In the genomic region with DNA sequence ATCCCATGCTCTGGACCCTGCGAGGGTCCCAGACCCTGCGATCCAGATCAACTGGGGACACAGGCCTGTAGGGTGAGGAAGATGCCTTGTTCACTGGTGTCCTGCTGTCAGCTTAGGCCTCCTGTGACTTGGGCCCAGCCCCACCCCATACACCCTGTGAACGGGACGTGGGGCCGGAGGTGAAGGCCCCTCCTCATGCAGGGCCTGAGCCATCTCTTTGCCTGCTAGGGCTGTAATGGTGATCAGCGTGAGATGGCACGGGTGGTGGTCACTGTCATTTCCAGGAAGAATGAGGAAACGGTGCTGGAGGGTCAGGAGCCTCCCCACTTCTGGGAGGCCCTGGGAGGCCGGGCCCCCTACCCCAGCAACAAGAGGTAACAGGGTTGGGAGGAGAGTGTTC, we compare ENCODE assay signal across 15 cellular contexts. TPM values are rescaled to one million over a fixed set of nuclear protein-coding genes. Genes with fewer than 3 reads are reported as not detected.
DNase-seq lines count a peak whose midpoint lies in the region; ATAC-seq and TF ChIP-seq lines count a peak whose summit lies in the region.
"Had no signal": no experiment of that assay in that cellular context is flagged by ENCODE, and none has a peak within 500 bp of the region (broad histone marks: within the 10 kb centered on the region; RNA-seq: fewer than 3 reads in every experiment).

No MANE protein-coding gene starts in this region.

- H3K9me3 ChIP-seq in colonic mucosa (no peaks in the 10 kb centered on the region), OCI-LY7 (ENCODE audit: low read length) (no peaks in the 10 kb centered on the region)

- intact Hi-C loops in colonic mucosa (cut with DNase I) (no loop called here), posterior vena cava (cut with DNase I) (no loop called here), OCI-LY7 (cut with micrococcal nuclease; ENCODE audit: unreplicated experiment) (loop anchor here (1.0 kb wide), 1 partner anchor 29 kb away; no protein-coding TSS in a partner anchor)

- H3K9me3 Mint-ChIP-seq in stimulated activated naive CD8-positive, alpha-beta T cell treated with anti-CD3 and anti-CD28 coated beads, Interleukin-15, amount 100 ng/mL, for 72 hours, result no peaks in the 10 kb centered on the region
- no peaks in the 10 kb centered on the region for H3K9me3 Mint-ChIP-seq in immature natural killer cell
- H3K9me3 Mint-ChIP-seq: brain, GM23338, mesothelial cell of epicardium had no signal

- no peaks in the 10 kb centered on the region for H3K27me3 ChIP-seq in colonic mucosa

- H3K4me3 Mint-ChIP-seq in stimulated activated naive CD8-positive, alpha-beta T cell treated with anti-CD3 and anti-CD28 coated beads, Interleukin-15, amount 100 ng/mL, for 72 hours, result no peak overlapping the region
- H3K4me3 Mint-ChIP-seq in immature natural killer cell, result no peak overlapping the region
- H3K4me3 Mint-ChIP-seq: brain, GM23338, mesothelial cell of epicardium had no signal

- peak overlapping the region; percentile 85 for H3K27ac ChIP-seq in colonic mucosa
- no peak overlapping the region for H3K27ac ChIP-seq in OCI-LY7 (ENCODE audit: low read depth, low read length, poor library complexity, severe bottlenecking)
- H3K27ac ChIP-seq: parathyroid adenoma had no signal

- no peak overlapping the region for H3K4me3 ChIP-seq in colonic mucosa
- no peak overlapping the region for H3K4me3 ChIP-seq in OCI-LY7 (ENCODE audit: low read depth, low read length, poor library complexity, severe bottlenecking)
- H3K4me3 ChIP-seq: GM23338 had no signal

- CTCF ChIA-PET in OCI-LY7 (lab: Charles Lee; ENCODE audit: unreplicated experiment), result no interaction called here

- peaks cover 0 to 9% (median 0%) of the 10 kb centered on the region in 3 donors for H3K36me3 Mint-ChIP-seq in immature natural killer cell

- no peaks in the 10 kb centered on the region for H3K27me3 Mint-ChIP-seq in stimulated activated naive CD8-positive, alpha-beta T cell treated with anti-CD3 and anti-CD28 coated beads, Interleukin-15, amount 100 ng/mL, for 72 hours
- peaks cover 0 to 4% (median 1%) of the 10 kb centered on the region in 3 donors for H3K27me3 Mint-ChIP-seq in immature natural killer cell (ENCODE audit: low read depth in 3 of 3)

- no peaks in the 10 kb centered on the region for H3K9me2 ChIP-seq in OCI-LY7 (ENCODE audit: insufficient read depth, low read length)

- H3K4me1 ChIP-seq in colonic mucosa (peaks cover 26% of the 10 kb centered on the region), OCI-LY7 (ENCODE audit: insufficient read depth, low read length, poor library complexity, severe bottlenecking) (peaks cover 14% of the 10 kb centered on the region)

- H3K36me3 ChIP-seq in colonic mucosa (peaks cover 9% of the 10 kb centered on the region), OCI-LY7 (ENCODE audit: insufficient read depth, low read length) (peaks cover 44% of the 10 kb centered on the region)

- H3K27ac Mint-ChIP-seq in stimulated activated naive CD8-positive, alpha-beta T cell treated with anti-CD3 and anti-CD28 coated beads, Interleukin-15, amount 100 ng/mL, for 72 hours, result peak overlapping the region; percentile 13 to 68
- no peak overlapping the region for H3K27ac Mint-ChIP-seq in immature natural killer cell
- H3K27ac Mint-ChIP-seq: GM23338, mesothelial cell of epicardium had no signal

- no peak overlapping the region for H3K4me2 ChIP-seq in OCI-LY7 (ENCODE audit: low read length)
- H3K4me2 ChIP-seq: GM23338 had no signal

- no TSS peak for BruUV-seq in OCI-LY7 (replicated peaks; lab: Mats Ljungman, UMichigan)

- no peak for DNase-seq in stimulated activated naive CD8-positive, alpha-beta T cell treated with anti-CD3 and anti-CD28 coated beads, Interleukin-15, amount 100 ng/mL, for 72 hours
- no peak for DNase-seq in stimulated activated naive CD8-positive, alpha-beta T cell treated with anti-CD3 and anti-CD28 coated beads, Interleukin-15, Interleukin-2, amounts not matched to agents 100 U/mL and 50 U/mL, for 24 hours
- no peak for DNase-seq in colonic mucosa
- peak; percentile 71 for DNase-seq in posterior vena cava (ENCODE audit: low spot score)
- no peak for DNase-seq in omental fat pad (ENCODE audit: low spot score)
- DNase-seq in OCI-LY7 (ENCODE audit: low spot score), result no peak
- DNase-seq in D341Med (ENCODE audit: low spot score), result no peak
- DNase-seq in immature natural killer cell, result no peak
- DNase-seq: activated gamma-delta T cell, MV-4-11, RPMI8226 had no signal

- H3K79me2 ChIP-seq in OCI-LY7 (ENCODE audit: insufficient read depth, low read depth, low read length), result no peaks in the 10 kb centered on the region
- H3K79me2 ChIP-seq: parathyroid adenoma had no signal

- H2AFZ ChIP-seq in OCI-LY7 (ENCODE audit: low read length), result no peak overlapping the region
- H2AFZ ChIP-seq: GM23338, parathyroid adenoma had no signal

- no peak for TF ChIP-seq CTCF in colonic mucosa (IDR thresholded peaks at IDR 0.05)
- TF ChIP-seq CTCF in omental fat pad (IDR thresholded peaks at IDR 0.05), result no peak
- TF ChIP-seq CTCF in OCI-LY7 (conservative IDR thresholded peaks at IDR 0.05; ENCODE audit: low read length), result no peak

- POLR2A ChIA-PET in OCI-LY7 (lab: Charles Lee), result no interaction called here

- peak overlapping the region in 1 of 2 donors; percentile 85 for H3K9ac ChIP-seq in colonic mucosa (ENCODE audit: low read depth in 2 of 2, low read length in 2 of 2)
- H3K9ac ChIP-seq: parathyroid adenoma had no signal

- no peaks in the 10 kb centered on the region for H4K20me1 ChIP-seq in OCI-LY7 (ENCODE audit: insufficient read depth, low read length)

- H3K4me1 Mint-ChIP-seq in stimulated activated naive CD8-positive, alpha-beta T cell treated with anti-CD3 and anti-CD28 coated beads, Interleukin-15, amount 100 ng/mL, for 72 hours, result peaks cover 38% of the 10 kb centered on the region
- peaks cover 21 to 27% of the 10 kb centered on the region in 2 donors for H3K4me1 Mint-ChIP-seq in immature natural killer cell

- ATAC-seq in stimulated activated naive CD8-positive, alpha-beta T cell treated with anti-CD3 and anti-CD28 coated beads, Interleukin-15, amount 100 ng/mL, for 72 hours, result no peak
- ATAC-seq in stimulated activated naive CD8-positive, alpha-beta T cell treated with anti-CD3 and anti-CD28 coated beads, Interleukin-15, Interleukin-2, amounts not matched to agents 100 U/mL and 50 U/mL, for 24 hours, result no peak
- no peak for ATAC-seq in omental fat pad (ENCODE audit: low FRiP score)

RNA-seq across cellular contexts. Expression of a gene that starts 12.4 kb away (rescaled TPM):
- total RNA-seq in colonic mucosa (100 to 1,000 TPM; 155 to 166 TPM), posterior vena cava (1 to 10 TPM; 3.4 to 5.9 TPM), omental fat pad (10 to 100 TPM in 1 of 4 donors, 1 to 10 TPM in 3; 4.4 to 15.0 (median 5.6) TPM), OCI-LY7 (2022) (13.2 and 13.5 TPM in 2 replicates)
- total RNA-seq in OCI-LY7 (2014; rRNA removed; shearing (Covaris generic)), result 23.5 and 24.5 TPM in 2 replicates
- polyA plus RNA-seq in immature natural killer cell, result 10 to 100 TPM; 12.9 to 15.7 (median 14.6) TPM

RNA-seq across cellular contexts. Expression of a gene that starts 26.5 kb away (rescaled TPM):
- total RNA-seq in colonic mucosa, result 10 to 100 TPM; 46.8 to 70.0 TPM
- total RNA-seq in posterior vena cava, result 10 to 100 TPM; 32.5 to 40.9 TPM
- total RNA-seq in omental fat pad, result 10 to 100 TPM; 12.5 to 24.4 (median 19.0) TPM
- total RNA-seq in OCI-LY7 (2014; rRNA removed; shearing (Covaris generic)), result 5.8 and 10.4 TPM in 2 replicates
- total RNA-seq in OCI-LY7 (2022), result 7.7 and 11.8 TPM in 2 replicates
- 10 to 100 TPM; 11.6 to 18.0 (median 12.1) TPM for polyA plus RNA-seq in immature natural killer cell

RNA-seq across cellular contexts. Expression of a gene that starts 36.1 kb away (rescaled TPM):
- under 1 TPM; 0.52 to 0.56 TPM for total RNA-seq in colonic mucosa
- under 1 TPM; 0.14 to 0.51 TPM for total RNA-seq in posterior vena cava
- total RNA-seq in omental fat pad, result 1 to 10 TPM in 3 of 4 donors, under 1 TPM in 1; 0.47 to 5.5 (median 1.4) TPM
- total RNA-seq in OCI-LY7 (2014; rRNA removed; shearing (Covaris generic)), result 0.13 TPM in 1 of 2 replicates, not detected in the other
- 0.11 TPM in 1 of 2 replicates, not detected in the other for total RNA-seq in OCI-LY7 (2022)
- polyA plus RNA-seq in immature natural killer cell, result 1 to 10 TPM in 1 of 3 donors, under 1 TPM in 2; 0.16 to 2.4 (median 0.84) TPM

Comparison
In these comparisons a context has a peak if more than half of its experiments do, and no peak if none do; other contexts are left out.
1. H3K27ac Mint-ChIP-seq: peak in stimulated activated naive CD8-positive, alpha-beta T cell treated with anti-CD3 and anti-CD28 coated beads, Interleukin-15, amount 100 ng/mL, for 72 hours (2 of 2); none in immature natural killer cell (0 of 6).
2. RNA of a gene that starts 12.4 kb away (total RNA-seq): 155 to 166 TPM in colonic mucosa; 13.2 to 24.5 TPM in OCI-LY7, 3.4 to 5.9 TPM in posterior vena cava and 4.4 to 15.0 TPM in omental fat pad; every median in the first group is over 4 times any median in the second.